ENCODE assay signal across 28 cellular contexts in genomic region chrX:18864390-18864920, GRCh38.
"Had no signal": no experiment of that assay in that cellular context is flagged by ENCODE, and none has a peak within 500 bp of the region (broad histone marks: within the 10 kb centered on the region; RNA-seq: fewer than 3 reads in every experiment).

No MANE protein-coding gene starts in this region.

- H3K4me3 Mint-ChIP-seq: natural killer cell; nephron; neural progenitor cell; stimulated activated effector memory CD8-positive, alpha-beta T cell treated with anti-CD3 and anti-CD28 coated beads, Interleukin-12 subunit alpha, Interleukin-12 subunit beta, amount 100 ng/mL, for 72 hours; stimulated activated naive B cell treated with anti-CD40 and anti-IgM and Interleukin-4, amounts not matched to agents 10 μg/mL and 1 μg/mL and 100 μg/mL, for 72 hours; stimulated activated naive CD8-positive, alpha-beta T cell treated with anti-CD3 and anti-CD28 coated beads, Interleukin-15, Interleukin-2, amounts not matched to agents 100 ng/mL and 50 ng/mL, for 24 hours had no signal

- H3K36me3 ChIP-seq: neural progenitor cell, ovary, right lobe of liver, sigmoid colon, stomach, thoracic aorta, thyroid gland, tibial nerve, upper lobe of left lung, vagina had no signal

- DNase-seq: natural killer cell; occipital lobe; ovary; posterior cingulate gyrus; psoas muscle; right cardiac atrium; right lobe of liver; sigmoid colon; small intestine; stimulated activated CD4-positive, alpha-beta T cell treated with anti-CD3 and anti-CD28 coated beads, Interleukin-15, amount 100 ng/mL, for 24 hours; stimulated activated CD4-positive, alpha-beta T cell treated with anti-CD3 and anti-CD28 coated beads, Interleukin-2, amount 100 ng/mL, for 24 hours; stimulated activated CD4-positive, alpha-beta T cell treated with anti-CD3 and anti-CD28 coated beads, Interleukin-2, amount 100 ng/mL, for 48 hours; stimulated activated CD4-positive, alpha-beta T cell treated with anti-CD3 and anti-CD28 coated beads, Interleukin-4, amount 100 ng/mL, for 24 hours; stimulated activated naive B cell treated with anti-CD40 and anti-IgM and Interleukin-4, amounts not matched to agents 10 μg/mL and 1 μg/mL and 100 μg/mL, for 72 hours; stimulated activated naive CD4-positive, alpha-beta T cell treated with Interleukin-2 at 50 U/mL for 16 hours; stomach; thyroid gland; trophoblast cell; upper lobe of left lung had no signal

- H3K4me3 ChIP-seq: neural progenitor cell, ovary, psoas muscle, right lobe of liver, sigmoid colon, stomach, thoracic aorta, thyroid gland, tibial nerve, upper lobe of left lung, vagina had no signal

- H3K9me3 Mint-ChIP-seq: natural killer cell; stimulated activated effector memory CD8-positive, alpha-beta T cell treated with anti-CD3 and anti-CD28 coated beads, Interleukin-12 subunit alpha, Interleukin-12 subunit beta, amount 100 ng/mL, for 72 hours; stimulated activated naive CD8-positive, alpha-beta T cell treated with anti-CD3 and anti-CD28 coated beads, Interleukin-15, Interleukin-2, amounts not matched to agents 100 ng/mL and 50 ng/mL, for 24 hours had no signal

- H3K4me1 Mint-ChIP-seq: natural killer cell; nephron; stimulated activated effector memory CD8-positive, alpha-beta T cell treated with anti-CD3 and anti-CD28 coated beads, Interleukin-12 subunit alpha, Interleukin-12 subunit beta, amount 100 ng/mL, for 72 hours; stimulated activated naive B cell treated with anti-CD40 and anti-IgM and Interleukin-4, amounts not matched to agents 10 μg/mL and 1 μg/mL and 100 μg/mL, for 72 hours had no signal

- H3K27me3 ChIP-seq: neural progenitor cell, ovary, sigmoid colon, stomach, thyroid gland, tibial nerve, upper lobe of left lung, vagina had no signal

- ATAC-seq: natural killer cell; psoas muscle; right cardiac atrium; right lobe of liver; stimulated activated effector memory CD8-positive, alpha-beta T cell treated with anti-CD3 and anti-CD28 coated beads, Interleukin-12 subunit alpha, Interleukin-12 subunit beta, amount 100 ng/mL, for 72 hours; stimulated activated naive B cell treated with anti-CD40 and anti-IgM and Interleukin-4, amounts not matched to agents 10 μg/mL and 1 μg/mL and 100 μg/mL, for 72 hours had no signal

- H3K27ac Mint-ChIP-seq: natural killer cell; nephron; neural progenitor cell; progenitor cell of endocrine pancreas; stimulated activated effector memory CD8-positive, alpha-beta T cell treated with anti-CD3 and anti-CD28 coated beads, Interleukin-12 subunit alpha, Interleukin-12 subunit beta, amount 100 ng/mL, for 72 hours; stimulated activated naive B cell treated with anti-CD40 and anti-IgM and Interleukin-4, amounts not matched to agents 10 μg/mL and 1 μg/mL and 100 μg/mL, for 72 hours; stimulated activated naive CD8-positive, alpha-beta T cell treated with anti-CD3 and anti-CD28 coated beads, Interleukin-15, Interleukin-2, amounts not matched to agents 100 ng/mL and 50 ng/mL, for 24 hours had no signal

- H3K36me3 Mint-ChIP-seq: natural killer cell; neural progenitor cell; stimulated activated effector memory CD8-positive, alpha-beta T cell treated with anti-CD3 and anti-CD28 coated beads, Interleukin-12 subunit alpha, Interleukin-12 subunit beta, amount 100 ng/mL, for 72 hours; stimulated activated naive B cell treated with anti-CD40 and anti-IgM and Interleukin-4, amounts not matched to agents 10 μg/mL and 1 μg/mL and 100 μg/mL, for 72 hours had no signal

- H3K9me3 ChIP-seq: ovary, psoas muscle, right lobe of liver, sigmoid colon, stomach, thoracic aorta, thyroid gland, tibial nerve, upper lobe of left lung, vagina had no signal

- H3K27ac ChIP-seq: neural progenitor cell, ovary, parathyroid adenoma, psoas muscle, right lobe of liver, sigmoid colon, stomach, thoracic aorta, thyroid gland, tibial nerve, upper lobe of left lung, vagina had no signal

- H3K4me1 ChIP-seq: neural progenitor cell, parathyroid adenoma, psoas muscle, right lobe of liver, sigmoid colon, stomach, thyroid gland, tibial nerve, upper lobe of left lung, vagina had no signal

- H3K27me3 Mint-ChIP-seq: progenitor cell of endocrine pancreas; stimulated activated naive B cell treated with anti-CD40 and anti-IgM and Interleukin-4, amounts not matched to agents 10 μg/mL and 1 μg/mL and 100 μg/mL, for 72 hours; stimulated activated naive CD8-positive, alpha-beta T cell treated with anti-CD3 and anti-CD28 coated beads, Interleukin-15, Interleukin-2, amounts not matched to agents 100 ng/mL and 50 ng/mL, for 24 hours had no signal
